ENCODE assay signal across 31 cellular contexts in the genomic region with DNA sequence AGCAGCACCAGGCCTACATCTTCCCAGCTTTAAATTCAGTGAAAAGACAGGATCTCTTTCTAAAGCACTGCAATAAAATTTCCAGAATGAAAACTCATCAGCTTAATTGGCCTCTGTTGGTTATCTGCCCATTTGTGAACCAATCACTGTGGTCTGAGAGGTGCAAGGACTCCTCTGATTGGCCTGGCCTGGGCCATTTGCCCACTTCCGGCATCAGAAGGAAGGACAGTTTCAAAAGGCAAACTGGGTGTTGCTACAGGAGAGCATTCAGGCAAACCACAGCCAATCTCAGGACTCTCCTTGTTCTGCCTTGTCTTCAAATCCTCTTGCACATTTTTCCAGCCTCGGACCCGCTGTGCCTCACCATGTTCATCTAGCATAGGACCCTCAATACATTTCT.
"Had no signal": no experiment of that assay in that cellular context is flagged by ENCODE, and none has a peak within 500 bp of the region (broad histone marks: within the 10 kb centered on the region; RNA-seq: fewer than 3 reads in every experiment).

No MANE protein-coding gene starts in this region.

- ATAC-seq: natural killer cell; psoas muscle; right cardiac atrium; sciatic nerve; stimulated activated memory B cell treated with anti-CD40 and anti-IgM and Interleukin-4, amounts not matched to agents 10 μg/mL and 1 μg/mL and 100 μg/mL, for 72 hours; stimulated activated naive CD8-positive, alpha-beta T cell treated with anti-CD3 and anti-CD28 coated beads, Interleukin-15, amount 100 ng/mL, for 72 hours; stimulated activated naive CD8-positive, alpha-beta T cell treated with anti-CD3 and anti-CD28 coated beads, Interleukin-15, Interleukin-2, amounts not matched to agents 100 U/mL and 50 U/mL, for 24 hours; upper lobe of right lung had no signal

- DNase-seq: natural killer cell; occipital lobe; ovary; posterior cingulate gyrus; psoas muscle; right cardiac atrium; spleen; stimulated activated CD4-positive, alpha-beta T cell treated with anti-CD3 and anti-CD28 coated beads, Interleukin-12 subunit alpha, Interleukin-12 subunit beta, amount 100 ng/mL, for 4 hours; stimulated activated CD4-positive, alpha-beta T cell treated with anti-CD3 and anti-CD28 coated beads, Interleukin-1b, Interleukin-23, amount 100 ng/mL, for 48 hours; stimulated activated CD4-positive, alpha-beta T cell treated with anti-CD3 and anti-CD28 coated beads, Interleukin-4, amount 100 ng/mL, for 1 hour; stimulated activated CD4-positive, alpha-beta T cell treated with anti-CD3 and anti-CD28 coated beads, Interleukin-4, amount 100 ng/mL, for 4 hours; stimulated activated CD8-positive, alpha-beta memory T cell treated with anti-CD3 and anti-CD28 coated beads, Interleukin-4, amount 100 ng/mL, for 48 hours; stimulated activated naive CD4-positive, alpha-beta T cell; stimulated activated naive CD8-positive, alpha-beta T cell treated with anti-CD3 and anti-CD28 coated beads, Interleukin-15, amount 100 ng/mL, for 72 hours; stimulated activated naive CD8-positive, alpha-beta T cell treated with anti-CD3 and anti-CD28 coated beads, Interleukin-15, Interleukin-2, amounts not matched to agents 100 U/mL and 50 U/mL, for 24 hours; substantia nigra; testis; tibial artery; transverse colon; upper lobe of right lung; uterus had no signal

- H3K4me1 Mint-ChIP-seq: natural killer cell; neural progenitor cell; stimulated activated memory B cell treated with anti-CD40 and anti-IgM and Interleukin-4, amounts not matched to agents 10 μg/mL and 1 μg/mL and 100 μg/mL, for 72 hours; stimulated activated naive CD8-positive, alpha-beta T cell treated with anti-CD3 and anti-CD28 coated beads, Interleukin-15, amount 100 ng/mL, for 72 hours had no signal

- H3K4me2 ChIP-seq: neural progenitor cell, smooth muscle cell had no signal

- H3K27me3 ChIP-seq: neural progenitor cell, ovary, spleen, suprapubic skin, testis, tibial artery, transverse colon, upper lobe of right lung, uterus had no signal

- H3K9me3 ChIP-seq: ovary, psoas muscle, spleen, suprapubic skin, testis, tibial artery, transverse colon, upper lobe of right lung, uterus had no signal

- H3K36me3 Mint-ChIP-seq: natural killer cell; neural progenitor cell; stimulated activated memory B cell treated with anti-CD40 and anti-IgM and Interleukin-4, amounts not matched to agents 10 μg/mL and 1 μg/mL and 100 μg/mL, for 72 hours; type B pancreatic cell had no signal

- H3K9me3 Mint-ChIP-seq: natural killer cell; nephron; neural progenitor cell; stimulated activated memory B cell treated with anti-CD40 and anti-IgM and Interleukin-4, amounts not matched to agents 10 μg/mL and 1 μg/mL and 100 μg/mL, for 72 hours; stimulated activated naive CD8-positive, alpha-beta T cell treated with anti-CD3 and anti-CD28 coated beads, Interleukin-15, amount 100 ng/mL, for 72 hours; type B pancreatic cell had no signal

- H3K27me3 Mint-ChIP-seq: progenitor cell of endocrine pancreas; stimulated activated naive CD8-positive, alpha-beta T cell treated with anti-CD3 and anti-CD28 coated beads, Interleukin-15, amount 100 ng/mL, for 72 hours had no signal

- H3K4me3 ChIP-seq: neural progenitor cell, ovary, psoas muscle, skin epidermis, smooth muscle cell, spleen, suprapubic skin, testis, tibial artery, transverse colon, upper lobe of right lung, uterus had no signal

- H3K4me3 Mint-ChIP-seq: natural killer cell; nephron; neural progenitor cell; stimulated activated memory B cell treated with anti-CD40 and anti-IgM and Interleukin-4, amounts not matched to agents 10 μg/mL and 1 μg/mL and 100 μg/mL, for 72 hours; stimulated activated naive CD8-positive, alpha-beta T cell treated with anti-CD3 and anti-CD28 coated beads, Interleukin-15, amount 100 ng/mL, for 72 hours; type B pancreatic cell had no signal

- H3K27ac ChIP-seq: neural progenitor cell, ovary, parathyroid adenoma, psoas muscle, skin epidermis, spleen, suprapubic skin, testis, tibial artery, transverse colon, upper lobe of right lung, uterus had no signal

- H3K9ac ChIP-seq: neural progenitor cell, parathyroid adenoma had no signal

- H3K36me3 ChIP-seq: neural progenitor cell, ovary, spleen, suprapubic skin, tibial artery, transverse colon, upper lobe of right lung, uterus had no signal

- H3K27ac Mint-ChIP-seq: natural killer cell; nephron; neural progenitor cell; progenitor cell of endocrine pancreas; stimulated activated memory B cell treated with anti-CD40 and anti-IgM and Interleukin-4, amounts not matched to agents 10 μg/mL and 1 μg/mL and 100 μg/mL, for 72 hours; stimulated activated naive CD8-positive, alpha-beta T cell treated with anti-CD3 and anti-CD28 coated beads, Interleukin-15, amount 100 ng/mL, for 72 hours; type B pancreatic cell had no signal

- H3K79me2 ChIP-seq: parathyroid adenoma had no signal

- H3K4me1 ChIP-seq: neural progenitor cell, parathyroid adenoma, psoas muscle, spleen, suprapubic skin, transverse colon, upper lobe of right lung, uterus had no signal

- H2AFZ ChIP-seq: neural progenitor cell, parathyroid adenoma had no signal
